ENCODE assay signal across 8 cellular contexts in genomic region chr6:44253307-44254101, GRCh38. TPM values are rescaled to one million over a fixed set of nuclear protein-coding genes. Genes with fewer than 3 reads are reported as not detected.
DNase-seq lines count a peak whose midpoint lies in the region; ATAC-seq, FAIRE-seq and TF ChIP-seq lines count a peak whose summit lies in the region.

No MANE protein-coding gene starts in this region.

- CTCF ChIA-PET in GM12878 (lab: Yijun Ruan, JAX), result interaction anchor here (0.7 to 5.0 kb wide), 17 partner anchors 9 to 155 kb away, joined by 3 to 45 read pairs (median 5); partner anchors contain the start of gene SLC29A1

- SMC1A ChIA-PET in GM12878 (lab: Charles Lee; ENCODE audit: uncharacterized antibody, unreplicated experiment), result interaction anchor here (0.7 to 2.0 kb wide), 7 partner anchors 9 to 80 kb away, joined by 3 to 7 read pairs (median 5); no protein-coding TSS in a partner anchor

- H2AFZ ChIP-seq in GM23248, result no peak overlapping the region
- no peak overlapping the region for H2AFZ ChIP-seq in GM12878 (ENCODE audit: control insufficient read depth, low read depth, low read length)

- peak; percentile 36 to 66 (median 49) for TF ChIP-seq CTCF in GM12878 (IDR thresholded peaks at IDR 0.05 in 2 of 3, conservative IDR thresholded peaks at IDR 0.05 in 1 of 3; ENCODE audit: control insufficient read depth in 2 of 3, extremely low read depth in 1 of 3, insufficient read depth in 1 of 3, low read depth in 3 of 3, low read length in 3 of 3)

- no peaks in the 10 kb centered on the region for H3K9me3 ChIP-seq in CD4-positive, CD25-positive, alpha-beta regulatory T cell (ENCODE audit: control insufficient read depth in 2 of 2, low read length in 2 of 2)
- H3K9me3 ChIP-seq in GM23248 (ENCODE audit: low read depth) (no peaks in the 10 kb centered on the region), SK-N-MC (ENCODE audit: low read depth, low read length) (no peaks in the 10 kb centered on the region), GM12878 (replicated peaks; ENCODE audit: control insufficient read depth, insufficient read depth, low read length) (no peaks in the 10 kb centered on the region)

- no peaks in the 10 kb centered on the region for H3K9me3 Mint-ChIP-seq in CD4-positive, CD25-positive, alpha-beta regulatory T cell
- no peaks in the 10 kb centered on the region for H3K9me3 Mint-ChIP-seq in naive thymus-derived CD8-positive, alpha-beta T cell

- intact Hi-C loops in GM12878 (cut with micrococcal nuclease; ENCODE audit: unreplicated experiment), result no loop called here

- TSS peak; percentile 35 for BruUV-seq in GM12878 (replicated peaks; lab: Mats Ljungman, UMichigan)

- peaks cover 46% of the 10 kb centered on the region for H3K36me3 Mint-ChIP-seq in CD4-positive, CD25-positive, alpha-beta regulatory T cell
- peaks cover 8 to 74% (median 32%) of the 10 kb centered on the region in 3 donors for H3K36me3 Mint-ChIP-seq in naive thymus-derived CD8-positive, alpha-beta T cell

- H3K4me3 ChIP-seq in CD4-positive, CD25-positive, alpha-beta regulatory T cell (ENCODE audit: low read depth, low read length), result no peak overlapping the region
- H3K4me3 ChIP-seq in GM23248 (no peak overlapping the region), SK-N-MC (no peak overlapping the region), GM12878 (0 out of 2 replicates have a peak overlapping the region, but pooled peaks have one; percentile 30)

- FAIRE-seq in GM12878 (lab: Jason Lieb, UNC), result peak; percentile 80

- peaks cover 82% of the 10 kb centered on the region for H3K79me2 ChIP-seq in GM23248 (ENCODE audit: insufficient read depth)
- H3K79me2 ChIP-seq in GM12878 (ENCODE audit: control insufficient read depth, insufficient read depth, low read length), result peaks cover 85% of the 10 kb centered on the region

- POLR2A ChIA-PET in GM12878 (lab: Charles Lee), result interaction anchor here (0.5 to 4.8 kb wide), 4 partner anchors 10 to 186 kb away, joined by 3 to 18 read pairs (median 4); no protein-coding TSS in a partner anchor
- POLR2A ChIA-PET in naive thymus-derived CD8-positive, alpha-beta T cell (lab: Charles Lee), result interaction anchor here (0.5 to 5.9 kb wide), 4 partner anchors 7 to 1506 kb away, joined by 3 to 156 read pairs (median 3); partner anchors contain the start of gene HSP90AB1

- in situ Hi-C loops in GM23248 (cut with MboI) (no loop called here), GM12878 (cut with MboI) (no loop called here)

- no peaks in the 10 kb centered on the region for H3K27me3 ChIP-seq in CD4-positive, CD25-positive, alpha-beta regulatory T cell (ENCODE audit: control insufficient read depth, insufficient read depth, low read length)
- H3K27me3 ChIP-seq in GM23248 (replicated peaks; ENCODE audit: insufficient read depth), result no peaks in the 10 kb centered on the region
- no peaks in the 10 kb centered on the region for H3K27me3 ChIP-seq in GM12878 (replicated peaks in 1 of 2; ENCODE audit: control insufficient read depth in 2 of 2, insufficient read depth in 2 of 2, low read length in 1 of 2)

- TF ChIP-seq RAD21 in GM12878 (IDR thresholded peaks at IDR 0.05; ENCODE audit: insufficient read depth, low read depth, low read length), result no peak

- H3K36me3 ChIP-seq in CD4-positive, CD25-positive, alpha-beta regulatory T cell (ENCODE audit: control insufficient read depth, insufficient read depth, low read length), result peaks cover 70% of the 10 kb centered on the region
- H3K36me3 ChIP-seq in GM23248 (ENCODE audit: low read depth) (peaks cover 59% of the 10 kb centered on the region), SK-N-MC (ENCODE audit: insufficient read depth, low read length) (peaks cover 68% of the 10 kb centered on the region), GM12878 (ENCODE audit: control insufficient read depth in 2 of 2, insufficient read depth in 2 of 2, low read length in 1 of 2) (peaks cover 39 to 50% of the 10 kb centered on the region in 2 experiments)

- H3K27ac Mint-ChIP-seq in CD4-positive, CD25-positive, alpha-beta regulatory T cell, result peak overlapping the region in 1 of 3 donors; percentile 67
- H3K27ac Mint-ChIP-seq in naive thymus-derived CD8-positive, alpha-beta T cell, result peak overlapping the region in 9 of 10 donors; percentile 1 to 93 (median 45)

- peaks cover 11 to 89% (median 55%) of the 10 kb centered on the region in 4 donors for H3K4me1 Mint-ChIP-seq in CD4-positive, CD25-positive, alpha-beta regulatory T cell
- H3K4me1 Mint-ChIP-seq in naive thymus-derived CD8-positive, alpha-beta T cell, result peaks cover 56 to 89% (median 84%) of the 10 kb centered on the region in 4 donors

- H3K27ac ChIP-seq in CD4-positive, CD25-positive, alpha-beta regulatory T cell (ENCODE audit: insufficient read depth, low read length, poor library complexity, severe bottlenecking), result no peak overlapping the region
- H3K27ac ChIP-seq in GM23248 (no peak overlapping the region), SK-N-MC (peak overlapping the region; percentile 57; the same call in 1 of the 2 replicates), GM12878 (ENCODE audit: control insufficient read depth, insufficient read depth) (no peak overlapping the region)

- H3K27me3 Mint-ChIP-seq in CD4-positive, CD25-positive, alpha-beta regulatory T cell, result no peaks in the 10 kb centered on the region
- no peaks in the 10 kb centered on the region for H3K27me3 Mint-ChIP-seq in naive thymus-derived CD8-positive, alpha-beta T cell

- no peak; the same call in 1 of the 2 replicates for TF ChIP-seq POLR2A in GM12878 (IDR thresholded peaks at IDR 0.05; ENCODE audit: low read depth, low read length)

- H4K20me1 ChIP-seq in GM23248 (ENCODE audit: insufficient read depth) (peaks cover 32% of the 10 kb centered on the region; the same call in 1 of the 2 replicates), GM12878 (ENCODE audit: control insufficient read depth, insufficient read depth) (peaks cover 15% of the 10 kb centered on the region; the same call in 1 of the 2 replicates)

- peaks cover 38% of the 10 kb centered on the region for H3K4me1 ChIP-seq in CD4-positive, CD25-positive, alpha-beta regulatory T cell (ENCODE audit: control insufficient read depth, insufficient read depth, low read length, poor library complexity, severe bottlenecking)
- peaks cover 27% of the 10 kb centered on the region for H3K4me1 ChIP-seq in GM23248 (ENCODE audit: insufficient read depth)
- H3K4me1 ChIP-seq in GM12878 (ENCODE audit: control insufficient read depth, insufficient read depth, low read length), result peaks cover 29% of the 10 kb centered on the region

- no peaks in the 10 kb centered on the region for H3K9me2 ChIP-seq in GM23248 (ENCODE audit: insufficient read depth)

- ATAC-seq in CD4-positive, CD25-positive, alpha-beta regulatory T cell (ENCODE audit: low read depth in 2 of 2), result no peak
- ATAC-seq in GM12878 (peak; percentile 26), GM19351 (IDR thresholded peaks at IDR 0.05; ENCODE audit: unreplicated experiment) (no peak), GM19467 (IDR thresholded peaks at IDR 0.05; ENCODE audit: unreplicated experiment) (no peak)
- ATAC-seq in naive thymus-derived CD8-positive, alpha-beta T cell, result peak in 1 of 2 donors; percentile 18

- RAD21 ChIA-PET in GM12878 (lab: Charles Lee; ENCODE audit: unreplicated experiment), result interaction anchor here (0.7 to 1.5 kb wide), 4 partner anchors 9 to 157 kb away, joined by 3 to 4 read pairs (median 3); no protein-coding TSS in a partner anchor

- H3K4me2 ChIP-seq in GM23248 (ENCODE audit: unreplicated experiment) (no peak overlapping the region), GM12878 (ENCODE audit: control insufficient read depth, insufficient read depth) (peak overlapping the region; percentile 19)

- TF ChIP-seq EP300 in GM12878 (IDR thresholded peaks at IDR 0.05; ENCODE audit: borderline replicate concordance in 1 of 2, control insufficient read depth in 1 of 2, low read depth in 2 of 2, low read length in 2 of 2), result no peak

- 63 to 68% methylated on average over 10 of the region's 10 CpGs for WGBS in GM23248 (ENCODE audit: low coverage in 1 of 2, low lambda C conversion rate in 2 of 2, missing lambda C conversion rate in 2 of 2), 2 experiments
- 52% methylated on average over 10 of the region's 10 CpGs for WGBS in GM12878 (ENCODE audit: insufficient coverage, insufficient replicate concordance, low lambda C conversion rate, missing lambda C conversion rate)

- H3K4me3 Mint-ChIP-seq in CD4-positive, CD25-positive, alpha-beta regulatory T cell, result peak overlapping the region in 3 of 4 donors; percentile 20 to 98 (median 85)
- H3K4me3 Mint-ChIP-seq in naive thymus-derived CD8-positive, alpha-beta T cell, result peak overlapping the region in 2 of 10 donors; percentile 18 to 62

- H3F3A ChIP-seq in GM23248 (ENCODE audit: insufficient read depth), result peaks cover 84% of the 10 kb centered on the region

- DNase-seq in CD4-positive, CD25-positive, alpha-beta regulatory T cell, result peak; percentile 51 to 61 (median 58)
- DNase-seq in GM23248 (peak; percentile 58), SK-N-MC (ENCODE audit: low read depth, low spot score) (no peak), GM12878 (ENCODE audit: low read depth, low spot score) (no peak), cortex of kidney (lab: John Stamatoyannopoulos, UW) (no peak)
- peak in 8 of 10 donors; percentile 49 to 71 (median 54) for DNase-seq in naive thymus-derived CD8-positive, alpha-beta T cell

- H3K9ac ChIP-seq in GM23248 (no peak overlapping the region), SK-N-MC (ENCODE audit: insufficient read length) (no peak overlapping the region), GM12878 (ENCODE audit: control insufficient read depth, insufficient read depth, low read length) (no peak overlapping the region)

RNA-seq across cellular contexts. Expression of gene SLC35B2, which starts 3.8 kb away (rescaled TPM):
- 14.8 TPM for total RNA-seq in CD4-positive, CD25-positive, alpha-beta regulatory T cell
- polyA plus RNA-seq in CD4-positive, CD25-positive, alpha-beta regulatory T cell, result 10 to 100 TPM; 33.0 to 42.4 (median 36.8) TPM
- total RNA-seq in GM23248 (2014; rRNA removed; shearing (Covaris generic)), result 106 and 114 TPM in 2 replicates
- polyA plus RNA-seq in GM23248 (2016; fragmentation: Nextera tagmentation; extraction: Ambion mirVana) (101 and 103 TPM in 2 replicates), GM12878 (2011; rRNA removed) (19.7 and 32.2 TPM in 2 replicates), GM12878 (2014; fragmentation: Illumina TruSeq; extraction: Trizol) (23.9 and 35.2 TPM in 2 replicates), GM12878 (2014; fragmentation: Nextera tagmentation; extraction: Ambion mirVana) (10 to 100 TPM; 11.3 to 14.9 TPM), GM12878 (2014; rRNA removed) (45.2 and 45.4 TPM in 2 replicates), GM12878 (2016; fragmentation: Nextera tagmentation; extraction: Ambion mirVana) (10 to 100 TPM; 39.5 to 40.8 TPM)
- total RNA-seq in GM12878 (2013; cell fraction: nucleolus; rRNA removed), result 34.4 and 37.1 TPM in 2 replicates
- total RNA-seq in GM12878 (2014; rRNA removed) (34.1 and 35.1 TPM in 2 replicates), GM12878 (2014; rRNA removed; fragmentation: Illumina TruSeq; extraction: Trizol) (24.3 and 25.1 TPM in 2 replicates), GM12878 (2021) (33.5 and 35.8 TPM in 2 replicates)
- 23.1 TPM for polyA plus RNA-seq in GM12878 (2011; ENCODE audit: low read depth)
- 48.8 and 53.9 TPM in 2 replicates for polyA plus RNA-seq in GM12878 (2011; cell fraction: cytosol; rRNA removed)
- polyA plus RNA-seq in GM12878 (2011; cell fraction: nucleus; rRNA removed), result 89.8 and 144 TPM in 2 replicates
- 38.5 and 38.9 TPM in 2 replicates for polyA plus RNA-seq in GM12878 (2012)
- polyA minus RNA-seq in GM12878 (2011; rRNA and poly(A)+ RNA removed), result 17.3 and 33.3 TPM in 2 replicates
- 5.2 and 7.0 TPM in 2 replicates for polyA minus RNA-seq in GM12878 (2011; cell fraction: cytosol; rRNA and poly(A)+ RNA removed)
- polyA minus RNA-seq in GM12878 (2011; cell fraction: nucleus; rRNA and poly(A)+ RNA removed), result 19.7 and 27.3 TPM in 2 replicates
- 10 to 100 TPM; 18.0 to 18.3 TPM for total RNA-seq in naive thymus-derived CD8-positive, alpha-beta T cell
- polyA plus RNA-seq in naive thymus-derived CD8-positive, alpha-beta T cell, result 10 to 100 TPM; 31.9 to 40.1 (median 39.0) TPM

RNA-seq across cellular contexts. Expression of gene HSP90AB1, which starts 6.6 kb away (rescaled TPM):
- 399 TPM for total RNA-seq in CD4-positive, CD25-positive, alpha-beta regulatory T cell
- polyA plus RNA-seq in CD4-positive, CD25-positive, alpha-beta regulatory T cell, result 100 to 1,000 TPM; 264 to 426 (median 333) TPM
- total RNA-seq in GM23248 (2014; rRNA removed; shearing (Covaris generic)), result 686 and 732 TPM in 2 replicates
- polyA plus RNA-seq in GM23248 (2016; fragmentation: Nextera tagmentation; extraction: Ambion mirVana), result 392 and 395 TPM in 2 replicates
- 295 and 318 TPM in 2 replicates for total RNA-seq in GM12878 (2013; cell fraction: nucleolus; rRNA removed)
- total RNA-seq in GM12878 (2014; rRNA removed), result 1,125 and 1,245 TPM in 2 replicates
- 1,212 and 1,260 TPM in 2 replicates for total RNA-seq in GM12878 (2014; rRNA removed; fragmentation: Illumina TruSeq; extraction: Trizol)
- total RNA-seq in GM12878 (2021), result 1,166 and 1,167 TPM in 2 replicates
- 830 TPM for polyA plus RNA-seq in GM12878 (2011; ENCODE audit: low read depth)
- polyA plus RNA-seq in GM12878 (2011; rRNA removed), result 1,290 and 1,505 TPM in 2 replicates
- polyA plus RNA-seq in GM12878 (2011; cell fraction: cytosol; rRNA removed), result 1,040 and 1,248 TPM in 2 replicates
- 565 and 804 TPM in 2 replicates for polyA plus RNA-seq in GM12878 (2011; cell fraction: nucleus; rRNA removed)
- 750 and 926 TPM in 2 replicates for polyA plus RNA-seq in GM12878 (2012)
- polyA plus RNA-seq in GM12878 (2014; fragmentation: Illumina TruSeq; extraction: Trizol), result 1,676 and 1,846 TPM in 2 replicates
- polyA plus RNA-seq in GM12878 (2014; fragmentation: Nextera tagmentation; extraction: Ambion mirVana), result 1,000 to 10,000 TPM; 1,089 to 1,682 TPM
- polyA plus RNA-seq in GM12878 (2014; rRNA removed), result 960 and 988 TPM in 2 replicates
- 1,000 to 10,000 TPM; 1,078 to 1,109 TPM for polyA plus RNA-seq in GM12878 (2016; fragmentation: Nextera tagmentation; extraction: Ambion mirVana)
- polyA minus RNA-seq in GM12878 (2011; rRNA and poly(A)+ RNA removed), result 1,120 and 1,147 TPM in 2 replicates
- 408 and 462 TPM in 2 replicates for polyA minus RNA-seq in GM12878 (2011; cell fraction: cytosol; rRNA and poly(A)+ RNA removed)
- 114 and 165 TPM in 2 replicates for polyA minus RNA-seq in GM12878 (2011; cell fraction: nucleus; rRNA and poly(A)+ RNA removed)
- 100 to 1,000 TPM; 480 to 502 TPM for total RNA-seq in naive thymus-derived CD8-positive, alpha-beta T cell
- 100 to 1,000 TPM; 420 to 607 (median 518) TPM for polyA plus RNA-seq in naive thymus-derived CD8-positive, alpha-beta T cell

RNA-seq across cellular contexts. Expression of gene NFKBIE, which starts 11.8 kb away (rescaled TPM):
- total RNA-seq in CD4-positive, CD25-positive, alpha-beta regulatory T cell, result 53.8 TPM
- polyA plus RNA-seq in CD4-positive, CD25-positive, alpha-beta regulatory T cell, result 1 to 10 TPM; 3.6 to 7.0 (median 6.1) TPM
- 2.3 and 6.3 TPM in 2 replicates for total RNA-seq in GM23248 (2014; rRNA removed; shearing (Covaris generic))
- 3.5 and 4.5 TPM in 2 replicates for polyA plus RNA-seq in GM23248 (2016; fragmentation: Nextera tagmentation; extraction: Ambion mirVana)
- 127 and 202 TPM in 2 replicates for total RNA-seq in GM12878 (2013; cell fraction: nucleolus; rRNA removed)
- total RNA-seq in GM12878 (2014; rRNA removed), result 45.1 and 47.0 TPM in 2 replicates
- total RNA-seq in GM12878 (2014; rRNA removed; fragmentation: Illumina TruSeq; extraction: Trizol), result 39.5 and 43.2 TPM in 2 replicates
- 53.6 and 57.0 TPM in 2 replicates for total RNA-seq in GM12878 (2021)
- polyA plus RNA-seq in GM12878 (2011; ENCODE audit: low read depth), result 13.6 TPM
- polyA plus RNA-seq in GM12878 (2011; rRNA removed), result 106 and 126 TPM in 2 replicates
- 111 and 125 TPM in 2 replicates for polyA plus RNA-seq in GM12878 (2011; cell fraction: cytosol; rRNA removed)
- polyA plus RNA-seq in GM12878 (2011; cell fraction: nucleus; rRNA removed), result 154 TPM in 2 replicates
- 36.7 and 71.2 TPM in 2 replicates for polyA plus RNA-seq in GM12878 (2012)
- polyA plus RNA-seq in GM12878 (2014; fragmentation: Illumina TruSeq; extraction: Trizol), result 34.5 and 38.1 TPM in 2 replicates
- 10 to 100 TPM; 10.4 to 26.0 TPM for polyA plus RNA-seq in GM12878 (2014; fragmentation: Nextera tagmentation; extraction: Ambion mirVana)
- polyA plus RNA-seq in GM12878 (2014; rRNA removed), result 52.4 and 60.3 TPM in 2 replicates
- 10 to 100 TPM; 30.4 to 30.6 TPM for polyA plus RNA-seq in GM12878 (2016; fragmentation: Nextera tagmentation; extraction: Ambion mirVana)
- polyA minus RNA-seq in GM12878 (2011; rRNA and poly(A)+ RNA removed), result 61.6 and 113 TPM in 2 replicates
- polyA minus RNA-seq in GM12878 (2011; cell fraction: cytosol; rRNA and poly(A)+ RNA removed), result 36.5 and 58.5 TPM in 2 replicates
- polyA minus RNA-seq in GM12878 (2011; cell fraction: nucleus; rRNA and poly(A)+ RNA removed), result 67.9 and 93.8 TPM in 2 replicates
- 10 to 100 TPM; 11.4 to 14.4 TPM for total RNA-seq in naive thymus-derived CD8-positive, alpha-beta T cell
- 1 to 10 TPM; 2.7 to 4.1 (median 3.6) TPM for polyA plus RNA-seq in naive thymus-derived CD8-positive, alpha-beta T cell

RNA-seq across cellular contexts. Expression of gene TMEM151B, which starts 16.7 kb away (rescaled TPM):
- not detected for total RNA-seq in CD4-positive, CD25-positive, alpha-beta regulatory T cell
- polyA plus RNA-seq in CD4-positive, CD25-positive, alpha-beta regulatory T cell, result not detected
- total RNA-seq in GM23248 (2014; rRNA removed; shearing (Covaris generic)), result not detected in 2 replicates
- polyA plus RNA-seq in GM23248 (2016; fragmentation: Nextera tagmentation; extraction: Ambion mirVana) (not detected in 2 replicates), GM12878 (2011; rRNA removed) (0.13 and 0.19 TPM in 2 replicates), GM12878 (2014; fragmentation: Illumina TruSeq; extraction: Trizol) (0.04 TPM in 1 of 2 replicates, not detected in the other), GM12878 (2014; fragmentation: Nextera tagmentation; extraction: Ambion mirVana) (not detected), GM12878 (2014; rRNA removed) (0.01 and 0.08 TPM in 2 replicates), GM12878 (2016; fragmentation: Nextera tagmentation; extraction: Ambion mirVana) (under 1 TPM in 1 of 2 experiments, not detected in 1; 0.05 TPM)
- total RNA-seq in GM12878 (2013; cell fraction: nucleolus; rRNA removed), result 0.29 and 0.52 TPM in 2 replicates
- total RNA-seq in GM12878 (2014; rRNA removed) (under 0.01 TPM in 1 of 2 replicates, not detected in the other), GM12878 (2014; rRNA removed; fragmentation: Illumina TruSeq; extraction: Trizol) (not detected in 2 replicates), GM12878 (2021) (not detected in 2 replicates)
- polyA plus RNA-seq in GM12878 (2011; ENCODE audit: low read depth), result not detected
- polyA plus RNA-seq in GM12878 (2011; cell fraction: cytosol; rRNA removed), result 0.18 and 0.22 TPM in 2 replicates
- polyA plus RNA-seq in GM12878 (2011; cell fraction: nucleus; rRNA removed), result 1.4 and 1.6 TPM in 2 replicates
- 0.46 and 0.68 TPM in 2 replicates for polyA plus RNA-seq in GM12878 (2012)
- 0.07 and 0.41 TPM in 2 replicates for polyA minus RNA-seq in GM12878 (2011; rRNA and poly(A)+ RNA removed)
- polyA minus RNA-seq in GM12878 (2011; cell fraction: cytosol; rRNA and poly(A)+ RNA removed), result not detected in 2 replicates
- 0.36 and 0.86 TPM in 2 replicates for polyA minus RNA-seq in GM12878 (2011; cell fraction: nucleus; rRNA and poly(A)+ RNA removed)
- total RNA-seq in naive thymus-derived CD8-positive, alpha-beta T cell, result not detected
- polyA plus RNA-seq in naive thymus-derived CD8-positive, alpha-beta T cell, result not detected

RNA-seq across cellular contexts. Expression of gene SLC29A1, which starts 30.1 kb away (rescaled TPM):
- 2.6 TPM for total RNA-seq in CD4-positive, CD25-positive, alpha-beta regulatory T cell
- 1 to 10 TPM; 3.3 to 6.1 (median 3.9) TPM for polyA plus RNA-seq in CD4-positive, CD25-positive, alpha-beta regulatory T cell
- total RNA-seq in GM23248 (2014; rRNA removed; shearing (Covaris generic)), result 12.2 and 17.1 TPM in 2 replicates
- 18.4 and 19.2 TPM in 2 replicates for polyA plus RNA-seq in GM23248 (2016; fragmentation: Nextera tagmentation; extraction: Ambion mirVana)
- 127 and 138 TPM in 2 replicates for total RNA-seq in GM12878 (2013; cell fraction: nucleolus; rRNA removed)
- 54.7 and 63.9 TPM in 2 replicates for total RNA-seq in GM12878 (2014; rRNA removed)
- total RNA-seq in GM12878 (2014; rRNA removed; fragmentation: Illumina TruSeq; extraction: Trizol), result 33.2 and 34.6 TPM in 2 replicates
- 71.7 and 79.5 TPM in 2 replicates for total RNA-seq in GM12878 (2021)
- polyA plus RNA-seq in GM12878 (2011; ENCODE audit: low read depth), result 29.0 TPM
- 64.1 and 132 TPM in 2 replicates for polyA plus RNA-seq in GM12878 (2011; rRNA removed)
- polyA plus RNA-seq in GM12878 (2011; cell fraction: cytosol; rRNA removed), result 183 and 202 TPM in 2 replicates
- polyA plus RNA-seq in GM12878 (2011; cell fraction: nucleus; rRNA removed), result 406 and 468 TPM in 2 replicates
- polyA plus RNA-seq in GM12878 (2012), result 48.6 and 53.5 TPM in 2 replicates
- polyA plus RNA-seq in GM12878 (2014; fragmentation: Illumina TruSeq; extraction: Trizol), result 64.8 and 111 TPM in 2 replicates
- 10 to 100 TPM in 1 of 2 experiments, 1 to 10 TPM in 1; 10.0 to 15.7 TPM for polyA plus RNA-seq in GM12878 (2014; fragmentation: Nextera tagmentation; extraction: Ambion mirVana)
- 120 and 121 TPM in 2 replicates for polyA plus RNA-seq in GM12878 (2014; rRNA removed)
- polyA plus RNA-seq in GM12878 (2016; fragmentation: Nextera tagmentation; extraction: Ambion mirVana), result 100 to 1,000 TPM; 107 to 111 TPM
- 158 and 166 TPM in 2 replicates for polyA minus RNA-seq in GM12878 (2011; rRNA and poly(A)+ RNA removed)
- 37.8 and 38.3 TPM in 2 replicates for polyA minus RNA-seq in GM12878 (2011; cell fraction: cytosol; rRNA and poly(A)+ RNA removed)
- 58.9 and 105 TPM in 2 replicates for polyA minus RNA-seq in GM12878 (2011; cell fraction: nucleus; rRNA and poly(A)+ RNA removed)
- 1 to 10 TPM; 1.3 to 2.3 TPM for total RNA-seq in naive thymus-derived CD8-positive, alpha-beta T cell
- 1 to 10 TPM; 2.0 to 2.6 (median 2.5) TPM for polyA plus RNA-seq in naive thymus-derived CD8-positive, alpha-beta T cell

Comparison
In these comparisons a context has a peak if more than half of its experiments do, and no peak if none do; other contexts are left out.
1. DNase-seq: peak in CD4-positive, CD25-positive, alpha-beta regulatory T cell (3 of 3), GM23248 (single experiment) and naive thymus-derived CD8-positive, alpha-beta T cell (8 of 10); none in SK-N-MC (single experiment), GM12878 (single experiment) and cortex of kidney (single experiment).